In genomic region chr1:227748496-227749182, GRCh38 we compare ENCODE assay signal across 1 cellular context.
TF ChIP-seq lines count a peak whose summit lies in the region.

No MANE protein-coding gene starts in this region.

TF ChIP-seq in K562, 482 proteins besides CTCF, POLR2A, EP300 and RAD21 (continues in another document):
- TF ChIP-seq ZNF699 (CRISPR knock-in tag; IDR thresholded peaks at IDR 0.05; ENCODE audit: insufficient replicate concordance) (no peak), RBM25 (IDR thresholded peaks at IDR 0.05; ENCODE audit: low read depth, low read length, severe bottlenecking) (no peak), GATA2 (CRISPR knock-in tag; IDR thresholded peaks at IDR 0.05) (no peak), FOXA3 (CRISPR knock-in tag; conservative IDR thresholded peaks at IDR 0.05 in 1 of 2, IDR thresholded peaks at IDR 0.05 in 1 of 2) (no peak), ESRRB (CRISPR knock-in tag; IDR thresholded peaks at IDR 0.05; ENCODE audit: borderline replicate concordance) (no peak), CXXC5 (CRISPR knock-in tag; IDR thresholded peaks at IDR 0.05) (peak; percentile 44; the same call in 1 of the 2 replicates), PBX2 (CRISPR knock-in tag; IDR thresholded peaks at IDR 0.05; ENCODE audit: low read depth) (no peak), PBX2 (tag; conservative IDR thresholded peaks at IDR 0.05; ENCODE audit: low read depth) (peak; percentile 85), ETV6 (IDR thresholded peaks at IDR 0.05; ENCODE audit: borderline replicate concordance in 1 of 2, low read depth in 2 of 2, low read length in 1 of 2) (no peak), ETV6 (CRISPR knock-in tag; IDR thresholded peaks at IDR 0.05; ENCODE audit: borderline replicate concordance) (no peak), ERF (CRISPR knock-in tag; IDR thresholded peaks at IDR 0.05) (no peak), CC2D1A (IDR thresholded peaks at IDR 0.05) (no peak), FOXP1 (CRISPR knock-in tag; IDR thresholded peaks at IDR 0.05) (no peak), ATF7 (IDR thresholded peaks at IDR 0.05) (peak; percentile 88), HES1 (IDR thresholded peaks at IDR 0.05; ENCODE audit: low read depth) (no peak; the same call in 1 of the 2 replicates), PML (IDR thresholded peaks at IDR 0.05; ENCODE audit: low read length) (peak; percentile 16; the same call in 1 of the 2 replicates), HMG20B (CRISPR knock-in tag; IDR thresholded peaks at IDR 0.05) (no peak), COPS2 (conservative IDR thresholded peaks at IDR 0.05) (no peak), ILK (tag; IDR thresholded peaks at IDR 0.05; ENCODE audit: borderline replicate concordance, low read depth) (no peak), ATF3 (IDR thresholded peaks at IDR 0.05) (peak; percentile 94), ATF3 (CRISPR knock-in tag; conservative IDR thresholded peaks at IDR 0.05) (no peak), BRD4 (IDR thresholded peaks at IDR 0.05) (no peak), LARP7 (IDR thresholded peaks at IDR 0.05) (0 out of 2 replicates have a peak, but pooled peaks have one; percentile 23), BHLHE40 (IDR thresholded peaks at IDR 0.05; ENCODE audit: low read length) (peak; percentile 6; the same call in 1 of the 2 replicates), ZNF347 (CRISPR knock-in tag; IDR thresholded peaks at IDR 0.05; ENCODE audit: low read depth) (no peak), CEBPB (tag; IDR thresholded peaks at IDR 0.05) (peak; percentile 97), BACH1 (tag; IDR thresholded peaks at IDR 0.05) (peak; percentile 71), NCOA6 (IDR thresholded peaks at IDR 0.05) (peak; percentile 60; the same call in 1 of the 2 replicates), ARID1B (IDR thresholded peaks at IDR 0.05) (peak; percentile 86), ZNF592 (IDR thresholded peaks at IDR 0.05) (peak; percentile 46; the same call in 1 of the 2 replicates), IRF9 (tag; IDR thresholded peaks at IDR 0.05) (0 out of 2 replicates have a peak, but pooled peaks have one; percentile 6), ZNF316 (IDR thresholded peaks at IDR 0.05) (no peak), CAMTA2 (CRISPR knock-in tag; conservative IDR thresholded peaks at IDR 0.05) (no peak), ARID3A (IDR thresholded peaks at IDR 0.05; ENCODE audit: borderline replicate concordance, low read depth, low read length) (peak; percentile 42; the same call in 1 of the 2 replicates), CLOCK (CRISPR knock-in tag; IDR thresholded peaks at IDR 0.05; ENCODE audit: borderline replicate concordance) (no peak), NR2C2 (CRISPR knock-in tag; IDR thresholded peaks at IDR 0.05) (no peak), NR2C2 (tag; IDR thresholded peaks at IDR 0.05) (peak; percentile 78; the same call in 1 of the 2 replicates), CBX2 (IDR thresholded peaks at IDR 0.05; ENCODE audit: insufficient read depth, low read length, poor library complexity, severe bottlenecking) (no peak), TAF15 (IDR thresholded peaks at IDR 0.05; ENCODE audit: low read depth, low read length) (no peak), ZNF609 (CRISPR knock-in tag; IDR thresholded peaks at IDR 0.05; ENCODE audit: borderline replicate concordance) (no peak), ZNF165 (CRISPR knock-in tag; IDR thresholded peaks at IDR 0.05; ENCODE audit: borderline replicate concordance) (no peak), TBL1XR1 (IDR thresholded peaks at IDR 0.05; ENCODE audit: low read length in 2 of 2) (peak in 1 of 2 experiments; percentile 75; a peak in 2 of 4 replicates), CREB1 (IDR thresholded peaks at IDR 0.05) (peak; percentile 91), CREB1 (CRISPR knock-in tag; IDR thresholded peaks at IDR 0.05) (peak; percentile 92), TFE3 (CRISPR knock-in tag; IDR thresholded peaks at IDR 0.05) (no peak)
